9 cellular contexts compared by ENCODE assay signal in genomic region chr5:157130933-157131332, GRCh38. TPM values are rescaled to one million over a fixed set of nuclear protein-coding genes. Genes with fewer than 3 reads are reported as not detected.
DNase-seq lines count a peak whose midpoint lies in the region; ATAC-seq, FAIRE-seq and TF ChIP-seq lines count a peak whose summit lies in the region.
"Had no signal": no experiment of that assay in that cellular context is flagged by ENCODE, and none has a peak within 500 bp of the region (broad histone marks: within the 10 kb centered on the region; RNA-seq: fewer than 3 reads in every experiment).

No MANE protein-coding gene starts in this region.

- H2AFZ ChIP-seq in osteoblast (ENCODE audit: low read length), result no peak overlapping the region

- WGBS in small intestine, 3 donors, result 60 to 64% (median 63%) methylated on average over 7 of the region's 7 CpGs

- no peaks in the 10 kb centered on the region for H3K79me2 ChIP-seq in osteoblast (ENCODE audit: insufficient read depth, low read length)

- no peak for DNase-seq in GM12891 (ENCODE audit: insufficient read length, low spot score)
- DNase-seq in RPMI7951 (ENCODE audit: low read depth), result peak; percentile 78
- DNase-seq in kidney tubule cell (ENCODE audit: low spot score), result peak; percentile 27
- DNase-seq in osteoblast (ENCODE audit: insufficient read length, low spot score, missing footprints), result no peak
- no peak for DNase-seq in small intestine

- H4K20me1 ChIP-seq in osteoblast (ENCODE audit: insufficient read depth, low read length), result peaks cover 4% of the 10 kb centered on the region

- no peak overlapping the region for H3K4me2 ChIP-seq in osteoblast (ENCODE audit: insufficient read depth, low read length)

- ATAC-seq in HG02870 (IDR thresholded peaks at IDR 0.05; ENCODE audit: unreplicated experiment) (peak; percentile 60), GM19328 (IDR thresholded peaks at IDR 0.05; ENCODE audit: unreplicated experiment) (no peak)
- ATAC-seq: activated CD4-positive, CD25-positive, alpha-beta regulatory T cell treated with anti-CD3 and anti-CD28 coated beads, Interleukin-2, amount 50 U/mL, for 24 hours had no signal

- no peaks in the 10 kb centered on the region for H3K9me3 ChIP-seq in osteoblast (ENCODE audit: low read depth, low read length)
- no peaks in the 10 kb centered on the region for H3K9me3 ChIP-seq in small intestine (ENCODE audit: control insufficient read depth, low read depth)

- H3K4me1 ChIP-seq in osteoblast (ENCODE audit: insufficient read depth, low read length), result no peaks in the 10 kb centered on the region
- H3K4me1 ChIP-seq in small intestine (ENCODE audit: control insufficient read depth in 2 of 2, insufficient read depth in 1 of 2, low read depth in 1 of 2, low read length in 1 of 2), result no peaks in the 10 kb centered on the region

- H3K4me3 ChIP-seq in osteoblast (ENCODE audit: insufficient read depth, low read length), result no peak overlapping the region
- no peak overlapping the region for H3K4me3 ChIP-seq in small intestine (ENCODE audit: low read depth in 1 of 2, low read length in 2 of 2)

- H3K36me3 ChIP-seq in osteoblast (ENCODE audit: insufficient read depth, low read length) (no peaks in the 10 kb centered on the region), small intestine (ENCODE audit: control insufficient read depth in 2 of 2, insufficient read depth in 2 of 2, low read length in 2 of 2) (no peaks in the 10 kb centered on the region)

- FAIRE-seq in GM12891 (lab: Jason Lieb, UNC), result no peak
- no peak for FAIRE-seq in small intestine (lab: Jason Lieb, UNC)

- no peak overlapping the region for H3K27ac ChIP-seq in osteoblast (ENCODE audit: low read depth, low read length)
- no peak overlapping the region for H3K27ac ChIP-seq in small intestine (ENCODE audit: low read depth in 1 of 2, low read length in 1 of 2)

- TF ChIP-seq CTCF in osteoblast (IDR thresholded peaks at IDR 0.05; ENCODE audit: extremely low read depth, low read depth, low read length), result no peak

- TF ChIP-seq POLR2A in GM12891 (IDR thresholded peaks at IDR 0.05; ENCODE audit: low read depth, low read length), result no peak

- no peaks in the 10 kb centered on the region for H3K27me3 ChIP-seq in osteoblast (ENCODE audit: insufficient read depth, low read length)
- no peaks in the 10 kb centered on the region for H3K27me3 ChIP-seq in small intestine (ENCODE audit: control insufficient read depth in 2 of 2, insufficient read depth in 2 of 2, low read length in 2 of 2)

TF ChIP-seq in GM12891, 5 proteins besides CTCF, POLR2A, EP300 and RAD21:
- TF ChIP-seq POU2F2 (IDR thresholded peaks at IDR 0.05; ENCODE audit: low read depth, low read length), result no peak
- peak; percentile 47; the same call in 1 of the 2 replicates for TF ChIP-seq SPI1 (IDR thresholded peaks at IDR 0.05; ENCODE audit: low read depth, low read length)
TF ChIP-seq in GM12891: peak in this region for 1.

RNA-seq across cellular contexts. Expression of gene MED7, which starts 11.7 kb away (rescaled TPM):
- polyA plus RNA-seq in GM12891 (2012; ENCODE audit: low read depth, missing spikeins), result 15.3 TPM
- 17.8 and 20.9 TPM in 2 replicates for total RNA-seq in RPMI7951 (2014; rRNA removed; shearing (Covaris generic))
- 11.6 and 12.1 TPM in 2 replicates for total RNA-seq in osteoblast
- polyA plus RNA-seq in small intestine, result 10 to 100 TPM in 2 of 3 donors, 1 to 10 TPM in 1; 7.8 to 12.7 (median 11.9) TPM

RNA-seq across cellular contexts. Expression of gene HAVCR2, which starts 22.1 kb away (rescaled TPM):
- polyA plus RNA-seq in GM12891 (2012; ENCODE audit: low read depth, missing spikeins), result 7.5 TPM
- 0.84 and 2.0 TPM in 2 replicates for total RNA-seq in RPMI7951 (2014; rRNA removed; shearing (Covaris generic))
- 0.59 and 0.72 TPM in 2 replicates for total RNA-seq in osteoblast
- polyA plus RNA-seq in small intestine, result 1 to 10 TPM in 2 of 3 donors, under 1 TPM in 1; 0.45 to 3.0 (median 2.3) TPM

RNA-seq across cellular contexts. Expression of gene GARIN3, which starts 35.1 kb away (rescaled TPM):
- not detected for polyA plus RNA-seq in GM12891 (2012; ENCODE audit: low read depth, missing spikeins)
- total RNA-seq in RPMI7951 (2014; rRNA removed; shearing (Covaris generic)), result not detected in 2 replicates
- total RNA-seq in osteoblast, result not detected in 2 replicates
- not detected for polyA plus RNA-seq in small intestine
- total RNA-seq: epithelial cell of proximal tubule had no signal

RNA-seq across cellular contexts. Expression of gene ITK, which starts 49.7 kb away (rescaled TPM):
- polyA plus RNA-seq in GM12891 (2012; ENCODE audit: low read depth, missing spikeins), result 1.1 TPM
- not detected in 2 replicates for total RNA-seq in RPMI7951 (2014; rRNA removed; shearing (Covaris generic))
- total RNA-seq in osteoblast, result under 0.01 TPM in 1 of 2 replicates, not detected in the other
- polyA plus RNA-seq in small intestine, result 1 to 10 TPM in 2 of 3 donors, under 1 TPM in 1; 0.67 to 2.7 (median 1.7) TPM
- total RNA-seq: epithelial cell of proximal tubule had no signal

Comparison
In these comparisons a context has a peak if more than half of its experiments do, and no peak if none do; other contexts are left out.
1. DNase-seq: peak in RPMI7951 (single experiment) and kidney tubule cell (single experiment); none in GM12891 (single experiment), osteoblast (single experiment) and small intestine (single experiment).